Comparison of ENCODE assay signal across 8 cellular contexts in the genomic region with DNA sequence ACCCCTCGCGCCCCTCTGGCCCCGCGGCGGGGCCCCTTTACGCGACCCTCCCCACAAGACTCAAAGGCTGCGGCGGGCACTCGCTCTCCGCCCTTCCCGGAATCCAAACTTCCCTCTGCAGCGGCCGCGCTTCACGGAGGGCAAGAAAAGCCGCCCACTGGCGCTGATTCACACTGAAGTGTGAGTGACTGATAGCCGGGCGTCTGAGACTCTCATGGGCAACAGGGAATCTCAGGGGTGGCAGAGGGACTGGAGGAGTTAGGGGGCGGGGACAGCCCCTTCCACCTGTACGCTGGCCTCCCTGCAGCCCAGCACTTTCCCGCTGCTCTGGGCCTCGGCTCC.
DNase-seq lines count a peak whose midpoint lies in the region.

No MANE protein-coding gene starts in this region.

- no peaks in the 10 kb centered on the region for H3K9me3 ChIP-seq in adipocyte (ENCODE audit: control insufficient read depth, low read length)

- H3K36me3 ChIP-seq in adipocyte (ENCODE audit: control insufficient read depth, insufficient read depth, low read length, severe bottlenecking), result peaks cover 5% of the 10 kb centered on the region

- H3K4me3 ChIP-seq in adipocyte (ENCODE audit: low read length) (peak overlapping the region; percentile 82), iPS-11a (ENCODE audit: low read depth, low read length) (peak overlapping the region; percentile 47)

- no peaks in the 10 kb centered on the region for H3K27me3 ChIP-seq in adipocyte (replicated peaks; ENCODE audit: control insufficient read depth, insufficient read depth, low read length)

- H3K9ac ChIP-seq in adipocyte (ENCODE audit: low read length), result peak overlapping the region; percentile 82

- DNase-seq in COLO829 (ENCODE audit: low spot score), result peak; percentile 8
- DNase-seq in NOMO-1 (lab: John Stamatoyannopoulos, UW; ENCODE audit: unreplicated experiment in 2 of 2), result peak; percentile 19 to 48
- peak; percentile 71 for DNase-seq in adipocyte (ENCODE audit: low read depth)
- DNase-seq in stimulated activated CD4-positive, alpha-beta T cell treated with anti-CD3 and anti-CD28 coated beads, Interleukin-15, amount 100 ng/mL, for 24 hours, result peak; percentile 79
- no peak for DNase-seq in nucleus accumbens (lab: John Stamatoyannopoulos, UW)
- no peak for DNase-seq in NCI-H2081 (lab: John Stamatoyannopoulos, UW)
- DNase-seq in NCI-H1092 (lab: John Stamatoyannopoulos, UW), result no peak

- peaks cover 33% of the 10 kb centered on the region for H3K4me1 ChIP-seq in adipocyte (ENCODE audit: control insufficient read depth, insufficient read depth, low read length)

Comparison
In these comparisons a context has a peak if more than half of its experiments do, and no peak if none do; other contexts are left out.
1. DNase-seq: peak in COLO829 (single experiment), NOMO-1 (2 of 2), adipocyte (single experiment) and stimulated activated CD4-positive, alpha-beta T cell treated with anti-CD3 and anti-CD28 coated beads, Interleukin-15, amount 100 ng/mL, for 24 hours (single experiment); none in nucleus accumbens (0 of 56), NCI-H2081 (0 of 2) and NCI-H1092 (single experiment).